ENCODE assay signal across 8 cellular contexts in genomic region chr9:131645078-131645776, GRCh38.
DNase-seq lines count a peak whose midpoint lies in the region; ATAC-seq and TF ChIP-seq lines count a peak whose summit lies in the region.

No MANE protein-coding gene starts in this region.

- no peaks in the 10 kb centered on the region for H3K27me3 Mint-ChIP-seq in endodermal cell (ENCODE audit: insufficient read depth)

- H3K4me3 Mint-ChIP-seq in endodermal cell: no peak overlapping the region

- peaks cover 15% of the 10 kb centered on the region for H3K4me1 ChIP-seq in cardiac muscle cell (ENCODE audit: low read depth)
- no peaks in the 10 kb centered on the region for H3K4me1 ChIP-seq in endodermal cell (ENCODE audit: control insufficient read depth, insufficient read depth, low read length)
- peaks cover 24% of the 10 kb centered on the region for H3K4me1 ChIP-seq in upper lobe of right lung
- peaks cover 11% of the 10 kb centered on the region for H3K4me1 ChIP-seq in A673 (ENCODE audit: insufficient read depth, low read length, poor library complexity, severe bottlenecking)

- TF ChIP-seq CTCF in cardiac muscle cell (IDR thresholded peaks at IDR 0.05; ENCODE audit: low read depth, low read length) (no peak), endodermal cell (conservative IDR thresholded peaks at IDR 0.05) (no peak), upper lobe of right lung (IDR thresholded peaks at IDR 0.05) (no peak), A673 (conservative IDR thresholded peaks at IDR 0.05; ENCODE audit: low read depth, low read length) (no peak)

- ATAC-seq in Right ventricle myocardium superior (ENCODE audit: poor library complexity): no peak
- ATAC-seq in upper lobe of right lung: peak; percentile 7

- H3K36me3 ChIP-seq in cardiac muscle cell (no peaks in the 10 kb centered on the region), endodermal cell (ENCODE audit: control insufficient read depth, insufficient read depth, low read length) (peaks cover 22% of the 10 kb centered on the region), upper lobe of right lung (peaks cover 26% of the 10 kb centered on the region), A673 (ENCODE audit: insufficient read depth, low read length, poor library complexity, severe bottlenecking) (no peaks in the 10 kb centered on the region)

- H3K4me1 Mint-ChIP-seq in endodermal cell: peaks cover 37% of the 10 kb centered on the region

- H3K27me3 ChIP-seq in cardiac muscle cell (peaks cover 57% of the 10 kb centered on the region), endodermal cell (ENCODE audit: control insufficient read depth, insufficient read depth, low read length, poor library complexity, severe bottlenecking) (no peaks in the 10 kb centered on the region), upper lobe of right lung (no peaks in the 10 kb centered on the region), A673 (replicated peaks; ENCODE audit: insufficient read depth, low read depth, low read length, poor library complexity) (no peaks in the 10 kb centered on the region)

- POLR2A ChIA-PET in A673 (lab: Charles Lee; ENCODE audit: low non-redundant PET): no interaction called here

- WGBS in endodermal cell (ENCODE audit: insufficient coverage in 1 of 2, insufficient read length in 1 of 2), 2 experiments: 92 to 95% methylated on average over 12 to 13 of the region's 13 CpGs

- H3K9me3 ChIP-seq in cardiac muscle cell (ENCODE audit: low read depth) (no peaks in the 10 kb centered on the region), endodermal cell (ENCODE audit: control insufficient read depth, low read length) (no peaks in the 10 kb centered on the region), upper lobe of right lung (no peaks in the 10 kb centered on the region), A673 (ENCODE audit: low read depth, low read length, poor library complexity, severe bottlenecking) (no peaks in the 10 kb centered on the region)

- DNase-seq in cardiac muscle cell (ENCODE audit: low read depth in 1 of 2, low spot score in 1 of 2): peak in 1 of 2 donors; percentile 84
- no peak for DNase-seq in Right ventricle myocardium superior
- peak; percentile 6 for DNase-seq in NCI-H187 treated with DMSO at 0.1 percent for 48 hours (lab: John Stamatoyannopoulos, UW)
- DNase-seq in endodermal cell: no peak
- DNase-seq in upper lobe of right lung: no peak
- no peak for DNase-seq in A673 (ENCODE audit: low spot score)
- DNase-seq in NCI-H774 (lab: John Stamatoyannopoulos, UW): no peak
- DNase-seq in Kasumi-1 (lab: John Stamatoyannopoulos, UW): no peak

- no peaks in the 10 kb centered on the region for H3K9me3 Mint-ChIP-seq in endodermal cell

- no peak overlapping the region for H3K4me3 ChIP-seq in cardiac muscle cell
- no peak overlapping the region for H3K4me3 ChIP-seq in endodermal cell (ENCODE audit: low read length)
- H3K4me3 ChIP-seq in upper lobe of right lung: no peak overlapping the region
- H3K4me3 ChIP-seq in A673 (ENCODE audit: low read depth, low read length, poor library complexity, severe bottlenecking): no peak overlapping the region

- no TSS peak for BruUV-seq in A673 (replicated peaks; lab: Mats Ljungman, UMichigan)

- intact Hi-C loops in Right ventricle myocardium superior (cut with DNase I) (no loop called here), upper lobe of right lung (cut with DNase I) (no loop called here), A673 (cut with micrococcal nuclease; ENCODE audit: unreplicated experiment) (no loop called here)

- H3K36me3 Mint-ChIP-seq in endodermal cell (ENCODE audit: low read depth): peaks cover 31% of the 10 kb centered on the region

- H3K9ac ChIP-seq in endodermal cell (ENCODE audit: extremely low read depth, low read length, poor library complexity, severe bottlenecking): no peak overlapping the region

- peak overlapping the region; percentile 62 for H3K27ac Mint-ChIP-seq in endodermal cell

- H3K27ac ChIP-seq in cardiac muscle cell (peak overlapping the region; percentile 38), endodermal cell (ENCODE audit: low read depth, low read length) (no peak overlapping the region), upper lobe of right lung (no peak overlapping the region), A673 (ENCODE audit: low read depth, low read length, poor library complexity, severe bottlenecking) (no peak overlapping the region)

- CTCF ChIA-PET in A673 (lab: Charles Lee): no interaction called here
